In the genomic region with DNA sequence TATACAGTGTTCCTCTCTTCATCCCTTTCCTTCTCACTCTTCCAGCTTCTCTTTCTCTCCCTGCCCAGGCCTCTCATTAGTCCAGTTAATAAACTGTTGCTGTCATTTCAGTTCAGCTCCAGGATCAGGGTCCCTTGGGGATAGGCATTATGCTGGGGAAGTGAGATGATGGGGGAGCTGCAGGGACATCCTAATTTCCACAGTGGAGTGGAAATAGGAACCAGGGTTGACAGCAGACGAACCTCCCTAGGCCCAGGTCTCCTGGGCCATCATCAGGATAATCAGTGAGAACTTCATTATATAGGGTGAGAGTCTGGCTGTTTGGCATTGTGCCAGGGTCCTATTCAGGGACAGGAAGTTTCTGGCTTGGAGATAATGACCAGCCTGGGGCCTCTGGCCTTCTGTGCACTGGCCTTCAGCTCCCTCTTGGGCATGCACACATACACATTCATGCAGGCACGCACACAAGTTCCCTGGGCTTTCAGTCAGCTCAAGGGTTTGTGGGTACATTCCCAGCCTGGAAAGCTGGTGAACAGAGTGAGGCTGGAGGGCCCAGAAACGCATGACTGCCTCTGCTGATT, we compare ENCODE assay signal across 12 cellular contexts. TPM values are rescaled to one million over a fixed set of nuclear protein-coding genes. Genes with fewer than 3 reads are reported as not detected.
A peak's percentile ranks its signal among the peaks of the same experiment; 100 is the strongest.
DNase-seq lines count a peak whose midpoint lies in the region; ATAC-seq and TF ChIP-seq lines count a peak whose summit lies in the region.
"Had no signal": no experiment of that assay in that cellular context is flagged by ENCODE, and none has a peak within 500 bp of the region (broad histone marks: within the 10 kb centered on the region; RNA-seq: fewer than 3 reads in every experiment).

No MANE protein-coding gene starts in this region.

- H3K4me1 ChIP-seq in H9 (ENCODE audit: insufficient read depth, low read length): peaks cover 11% of the 10 kb centered on the region

- H3K79me1 ChIP-seq in H9 (ENCODE audit: insufficient read depth, low read depth, low read length, poor library complexity, severe bottlenecking): no peaks in the 10 kb centered on the region

- H3K4me1 Mint-ChIP-seq in H9: peaks cover 24 to 34% of the 10 kb centered on the region in 2 experiments
- H3K4me1 Mint-ChIP-seq in natural killer cell: peaks cover 6 to 25% of the 10 kb centered on the region in 2 donors

- no peak overlapping the region for H3K27ac Mint-ChIP-seq in H9
- H3K27ac Mint-ChIP-seq in natural killer cell: no peak overlapping the region

- H3K27me3 Mint-ChIP-seq in H9 (ENCODE audit: low read depth): no peaks in the 10 kb centered on the region; the same call in 1 of the 2 replicates
- H3K27me3 Mint-ChIP-seq in natural killer cell (ENCODE audit: low read depth in 2 of 2): no peaks in the 10 kb centered on the region

- no peak overlapping the region for H4K5ac ChIP-seq in H9 (ENCODE audit: insufficient read length, low read depth, low read length)

- H3K4ac ChIP-seq in H9 (ENCODE audit: low read depth, low read length): no peak overlapping the region

- H2AK5ac ChIP-seq in H9 (ENCODE audit: insufficient read length, low read length): no peak overlapping the region

- intact Hi-C loops in natural killer cell (cut with micrococcal nuclease): no loop called here

- no peak overlapping the region for H4K8ac ChIP-seq in H9 (replicated peaks; ENCODE audit: insufficient read length, low read depth, low read length)

- H3K9me3 ChIP-seq in H9 (ENCODE audit: control insufficient read depth, low read depth, low read length): no peaks in the 10 kb centered on the region

- H3K4me3 Mint-ChIP-seq in H9 (no peak overlapping the region), natural killer cell (no peak overlapping the region)

- H3K56ac ChIP-seq in H9 (ENCODE audit: insufficient read length, low read depth, low read length): no peak overlapping the region

- no peaks in the 10 kb centered on the region for H3K27me3 ChIP-seq in H9 (ENCODE audit: insufficient read depth, low read length)

- DNase-seq in NCI-H1105 treated with DMSO at 0.1 percent for 48 hours (lab: John Stamatoyannopoulos, UW) (peak; percentile 18), NCI-H1105 (lab: John Stamatoyannopoulos, UW) (no peak), NCI-H82 treated with DMSO at 0.1 percent for 48 hours (lab: John Stamatoyannopoulos, UW; ENCODE audit: unreplicated experiment) (peak; percentile 82), fibroblast of peridontal ligament (ENCODE audit: extremely low read depth) (peak; percentile 39), pulmonary artery endothelial cell (ENCODE audit: low read depth, low spot score) (peak; percentile 19), H9 (no peak), natural killer cell (no peak)
- DNase-seq: activated CD4-positive, CD25-positive, alpha-beta regulatory T cell; activated T-cell treated with anti-CD3 and anti-CD28 coated beads for 4 hours; Kasumi-1 had no signal

- H2BK15ac ChIP-seq in H9 (ENCODE audit: low read depth, low read length): no peak overlapping the region

- H3K23me2 ChIP-seq in H9 (ENCODE audit: insufficient read length, low read depth, low read length, poor library complexity, severe bottlenecking): no peaks in the 10 kb centered on the region

- no peak overlapping the region for H3K27ac ChIP-seq in H9 (ENCODE audit: insufficient read length, low read depth, low read length)
- H3K27ac ChIP-seq: epithelial cell of prostate had no signal

- H4K20me1 ChIP-seq in H9 (ENCODE audit: control insufficient read depth, insufficient read depth, insufficient read length): no peaks in the 10 kb centered on the region

- H4K91ac ChIP-seq in H9 (ENCODE audit: insufficient read length, low read depth, low read length): no peak overlapping the region

- no peak overlapping the region for H2BK12ac ChIP-seq in H9 (ENCODE audit: insufficient read length, low read depth, low read length)

- H3K9ac ChIP-seq in H9 (ENCODE audit: extremely low read depth, insufficient read length, low read length): no peak overlapping the region

- no peak overlapping the region for H2BK5ac ChIP-seq in H9 (ENCODE audit: insufficient read length, low read length)

- no peak overlapping the region for H3K23ac ChIP-seq in H9 (ENCODE audit: insufficient read length, low read depth, low read length)

- no peak overlapping the region for H3T11ph ChIP-seq in H9 (ENCODE audit: low read length)

- H3K9me3 Mint-ChIP-seq in H9 (peaks cover under 1 to 6% of the 10 kb centered on the region in 2 experiments), natural killer cell (no peaks in the 10 kb centered on the region)

- H3K14ac ChIP-seq in H9 (ENCODE audit: insufficient read depth, low read length): no peak overlapping the region

- no CpG with 5 or more reads among the region's 3 CpGs for WGBS in H9 (ENCODE audit: extremely low coverage, insufficient read length, low lambda C conversion rate)

- H3K79me2 ChIP-seq in H9 (ENCODE audit: insufficient read depth, low read length): no peaks in the 10 kb centered on the region

- H3K36me3 Mint-ChIP-seq in H9 (ENCODE audit: insufficient read depth in 1 of 3, low read depth in 3 of 3): peaks cover under 1 to 3% (median 1%) of the 10 kb centered on the region in 3 experiments
- H3K36me3 Mint-ChIP-seq in natural killer cell: no peaks in the 10 kb centered on the region

- H3K4me2 ChIP-seq in H9 (ENCODE audit: insufficient read depth, insufficient read length, low read length): no peak overlapping the region

- H2BK120ac ChIP-seq in H9 (ENCODE audit: low read depth, low read length, poor library complexity, severe bottlenecking): no peak overlapping the region

- ATAC-seq in HG03469 (IDR thresholded peaks at IDR 0.05; ENCODE audit: unreplicated experiment) (no peak), natural killer cell (no peak)

- no peak overlapping the region for H3K18ac ChIP-seq in H9 (ENCODE audit: insufficient read length, low read depth, low read length)

- no peak overlapping the region for H2AFZ ChIP-seq in H9 (ENCODE audit: low read length)

- H2BK20ac ChIP-seq in H9 (ENCODE audit: low read depth, low read length, poor library complexity, severe bottlenecking): no peak overlapping the region

- TF ChIP-seq CTCF in H9 (conservative IDR thresholded peaks at IDR 0.05): no peak
- no peak for TF ChIP-seq CTCF in natural killer cell (IDR thresholded peaks at IDR 0.05)

RNA-seq across cellular contexts. Expression of gene LRIG2, which starts 14.0 kb away (rescaled TPM):
- 9.5 and 12.4 TPM in 2 replicates for total RNA-seq in pulmonary artery endothelial cell
- total RNA-seq in H9 (2021): 21.2 and 23.2 TPM in 2 replicates
- total RNA-seq in natural killer cell: 10 to 100 TPM; 20.2 to 28.5 (median 23.7) TPM

Comparison
In these comparisons a context has a peak if more than half of its experiments do, and no peak if none do; other contexts are left out.
1. DNase-seq: peak in NCI-H1105 treated with DMSO at 0.1 percent for 48 hours (single experiment), NCI-H82 treated with DMSO at 0.1 percent for 48 hours (single experiment), fibroblast of peridontal ligament (single experiment) and pulmonary artery endothelial cell (single experiment); none in NCI-H1105 (single experiment), H9 (single experiment) and natural killer cell (single experiment).